In the genomic region with DNA sequence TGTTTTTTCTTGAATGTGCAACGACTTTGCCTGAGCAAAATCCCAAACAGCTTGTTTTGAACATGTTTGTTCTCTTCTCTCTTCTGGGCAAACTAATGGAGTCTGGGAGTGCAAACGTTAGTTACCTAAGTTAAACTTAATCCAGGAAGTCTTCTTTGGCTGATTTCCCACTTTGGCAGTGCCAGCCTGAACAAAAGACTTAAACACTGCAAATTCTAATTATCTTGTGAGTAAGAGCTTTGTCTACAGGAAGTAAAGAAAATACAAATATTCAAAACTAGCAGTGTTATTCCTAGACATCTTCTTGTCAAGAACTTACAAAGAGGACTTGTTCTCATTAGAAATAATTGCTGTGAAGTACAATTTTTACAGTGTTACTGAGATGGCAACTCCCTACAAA, we compare ENCODE assay signal across 1 cellular context.
TF ChIP-seq lines count a peak whose summit lies in the region.

No MANE protein-coding gene starts in this region.

TF ChIP-seq in HCT116, 20 proteins besides CTCF, POLR2A, EP300 and RAD21:
- TF ChIP-seq, protein P1, sequence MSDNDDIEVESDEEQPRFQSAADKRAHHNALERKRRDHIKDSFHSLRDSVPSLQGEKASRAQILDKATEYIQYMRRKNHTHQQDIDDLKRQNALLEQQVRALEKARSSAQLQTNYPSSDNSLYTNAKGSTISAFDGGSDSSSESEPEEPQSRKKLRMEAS (IDR thresholded peaks at IDR 0.05) = no peak
- no peak for TF ChIP-seq SIN3A (IDR thresholded peaks at IDR 0.05; ENCODE audit: low read depth)
